1 cellular context compared by ENCODE assay signal in genomic region chr1:240732390-240732789, GRCh38.
A peak's percentile ranks its signal among the peaks of the same experiment; 100 is the strongest.
TF ChIP-seq lines count a peak whose summit lies in the region.

No MANE protein-coding gene starts in this region.

TF ChIP-seq in HEK293, 187 proteins besides CTCF, POLR2A, EP300 and RAD21 (continued from another document):
- TF ChIP-seq ZNF654 (tag by site-specific recombination; IDR thresholded peaks at IDR 0.05; ENCODE audit: low read depth): peak; percentile 97
